8 cellular contexts compared by ENCODE assay signal in the genomic region with DNA sequence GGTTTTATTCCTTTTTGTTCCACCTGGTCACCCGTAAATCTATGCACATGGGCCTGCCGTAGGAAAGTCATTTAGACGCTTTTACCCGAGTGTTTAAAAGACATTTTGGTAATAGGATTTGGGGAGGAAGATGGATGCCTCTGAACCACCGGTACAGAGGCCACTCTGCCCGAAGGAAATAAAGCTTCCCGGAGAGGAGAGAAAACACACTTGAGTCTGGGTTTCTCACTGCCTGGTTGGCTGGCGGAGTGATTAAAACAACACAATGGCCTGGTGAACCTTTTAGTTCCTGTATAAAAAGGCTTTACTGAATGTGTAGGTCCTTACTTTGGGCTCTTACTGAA. TPM values are rescaled to one million over a fixed set of nuclear protein-coding genes. Genes with fewer than 3 reads are reported as not detected.
DNase-seq lines count a peak whose midpoint lies in the region; ATAC-seq and TF ChIP-seq lines count a peak whose summit lies in the region.

No MANE protein-coding gene starts in this region.

- WGBS in transverse colon (ENCODE audit: low coverage in 1 of 2), 2 donors, result 5 to 9% methylated on average over 8 of the region's 8 CpGs

- peak overlapping the region; percentile 89 for H3K27ac ChIP-seq in duodenal mucosa (ENCODE audit: low read depth, low read length)
- H3K27ac ChIP-seq in transverse colon, result peak overlapping the region; percentile 94 to 98 (median 96)

- intact Hi-C loops in transverse colon (cut with DNase I; ENCODE audit: low total_unique reads), result no loop called here

- H3K27me3 ChIP-seq in duodenal mucosa (ENCODE audit: control insufficient read depth in 1 of 2, insufficient read depth in 2 of 2, low read length in 2 of 2), result no peaks in the 10 kb centered on the region
- H3K27me3 ChIP-seq in mucosa of stomach (ENCODE audit: control insufficient read depth, insufficient read depth, low read length), result no peaks in the 10 kb centered on the region
- no peaks in the 10 kb centered on the region for H3K27me3 ChIP-seq in transverse colon

- H3K9ac ChIP-seq in duodenal mucosa (ENCODE audit: low read depth in 1 of 2, low read length in 2 of 2), result peak overlapping the region; percentile 67 to 73
- H3K9ac ChIP-seq in mucosa of stomach (ENCODE audit: low read length), result peak overlapping the region; percentile 77

- ATAC-seq in GM18502 (IDR thresholded peaks at IDR 0.05; ENCODE audit: poor library complexity, unreplicated experiment), result peak; percentile 2
- peak; percentile 0 for ATAC-seq in HG03442 (IDR thresholded peaks at IDR 0.05; ENCODE audit: unreplicated experiment)

- DNase-seq in 8988T, result peak; percentile 8
- peak; percentile 2 for DNase-seq in T-helper 9 cell
- DNase-seq in transverse colon, result peak; percentile 24
- no peak for DNase-seq in amniotic stem cell (lab: John Stamatoyannopoulos, UW)

- in situ Hi-C loops in transverse colon (cut with MboI; ENCODE audit: low pct_ligation_motif_present in 1 of 4, low pct_unique_long_range_greater_than_20kb in 1 of 4, low sequenced_read_pairs in 3 of 4), result loop anchor here in 1 of 4 donors (10.0 kb wide), 1 partner anchor 292 kb away; a partner anchor contains a TSS

- H3K36me3 ChIP-seq in duodenal mucosa (ENCODE audit: control insufficient read depth in 1 of 2, insufficient read depth in 2 of 2, low read length in 2 of 2), result no peaks in the 10 kb centered on the region
- H3K36me3 ChIP-seq in mucosa of stomach (ENCODE audit: control insufficient read depth, insufficient read depth, low read length), result no peaks in the 10 kb centered on the region
- no peaks in the 10 kb centered on the region for H3K36me3 ChIP-seq in transverse colon

- H3K4me3 ChIP-seq in duodenal mucosa (ENCODE audit: low read depth in 1 of 2, low read length in 2 of 2) (peak overlapping the region; percentile 89 to 91), mucosa of stomach (ENCODE audit: low read length) (peak overlapping the region; percentile 23), transverse colon (peak overlapping the region; percentile 51 to 92 (median 62))

- H3K9me3 ChIP-seq in duodenal mucosa (ENCODE audit: control insufficient read depth in 1 of 2, low read length in 2 of 2) (no peaks in the 10 kb centered on the region), mucosa of stomach (ENCODE audit: control insufficient read depth, low read length) (no peaks in the 10 kb centered on the region), transverse colon (no peaks in the 10 kb centered on the region)

- TF ChIP-seq POLR2A in transverse colon (IDR thresholded peaks at IDR 0.05), result no peak

- no peak for TF ChIP-seq CTCF in transverse colon (IDR thresholded peaks at IDR 0.05)

- H3K4me1 ChIP-seq in duodenal mucosa (ENCODE audit: control insufficient read depth in 1 of 2, insufficient read depth in 2 of 2, low read length in 2 of 2), result peaks cover 12 to 14% of the 10 kb centered on the region in 2 donors
- H3K4me1 ChIP-seq in mucosa of stomach (ENCODE audit: control insufficient read depth, insufficient read depth, low read length), result no peaks in the 10 kb centered on the region
- peaks cover 0 to 18% (median 14%) of the 10 kb centered on the region in 4 donors for H3K4me1 ChIP-seq in transverse colon

- no peak for TF ChIP-seq EP300 in transverse colon (IDR thresholded peaks at IDR 0.05; ENCODE audit: low read depth)

RNA-seq across cellular contexts. Expression of a gene that starts 0.8 kb away (rescaled TPM):
- total RNA-seq in transverse colon, result 1 to 10 TPM in 3 of 4 donors, under 1 TPM in 1; 0.60 to 2.2 (median 2.0) TPM

RNA-seq across cellular contexts. Expression of a gene that starts 1.3 kb away (rescaled TPM):
- 1 to 10 TPM in 1 of 4 donors, not detected in 3; 1.1 TPM for total RNA-seq in transverse colon

Comparison
In these comparisons a context has a peak if more than half of its experiments do, and no peak if none do; other contexts are left out.
1. H3K4me3 ChIP-seq: peak in every context shown above with its lines; median percentile 90 in duodenal mucosa; 62 in transverse colon; 23 in mucosa of stomach.